ENCODE assay signal across 31 cellular contexts in genomic region chr1:57310992-57311790, GRCh38.
A peak's percentile ranks its signal among the peaks of the same experiment; 100 is the strongest.
DNase-seq lines count a peak whose midpoint lies in the region; ATAC-seq, FAIRE-seq and TF ChIP-seq lines count a peak whose summit lies in the region.
"Had no signal": no experiment of that assay in that cellular context is flagged by ENCODE, and none has a peak within 500 bp of the region (broad histone marks: within the 10 kb centered on the region; RNA-seq: fewer than 3 reads in every experiment).

No MANE protein-coding gene starts in this region.

- H3K4me1 Mint-ChIP-seq in Caco-2 (ENCODE audit: low read depth, unreplicated experiment) = peaks cover 7% of the 10 kb centered on the region

- CTCF ChIA-PET in Caco-2 (lab: Charles Lee) = no interaction called here

- no peaks in the 10 kb centered on the region for H3K9me2 ChIP-seq in neural cell (ENCODE audit: insufficient read depth, low read length)

- H3K27me3 ChIP-seq in Caco-2 (replicated peaks; ENCODE audit: control insufficient read depth, insufficient read depth, low read length) = no peaks in the 10 kb centered on the region
- no peaks in the 10 kb centered on the region for H3K27me3 ChIP-seq in neural cell (ENCODE audit: insufficient read depth, low read depth, low read length)
- no peaks in the 10 kb centered on the region for H3K27me3 ChIP-seq in suprapubic skin
- no peaks in the 10 kb centered on the region for H3K27me3 ChIP-seq in H7 (ENCODE audit: control insufficient read depth, insufficient read depth, low read length)
- H3K27me3 ChIP-seq: BLaER1 had no signal

- no peaks in the 10 kb centered on the region for H3K36me3 Mint-ChIP-seq in Caco-2 (ENCODE audit: insufficient read depth, unreplicated experiment)
- H3K36me3 Mint-ChIP-seq: CD4-positive, alpha-beta memory T cell had no signal

- DNase-seq in Caco-2 (peak; percentile 6 to 60), SW480 (ENCODE audit: low spot score) (peak; percentile 3), left lobe of liver (ENCODE audit: low spot score) (peak; percentile 50), T-helper 9 cell (no peak), suprapubic skin (ENCODE audit: low spot score in 2 of 2) (no peak), HTR-8/SVneo (ENCODE audit: insufficient read length, low spot score) (no peak), H7 (no peak)
- DNase-seq: CD4-positive, alpha-beta memory T cell; DMS 273 treated with DMSO at 0.1 percent for 48 hours; DMS79; EL; GDM1; HFFc6; Kasumi-1; MV-4-11; NCI-H1105; NCI-H146; NCI-H1930; NCI-H2107; NCI-H446 treated with DMSO at 0.1 percent for 48 hours; NCI-H526; NCI-H82; NK-92 treated with Interleukin-12 subunit alpha and Interleukin-12 subunit beta, amount 100 ng/mL, for 24 hours; SHP77 had no signal

- H3K9ac ChIP-seq in neural cell (ENCODE audit: low read length) = no peak overlapping the region
- H3K9ac ChIP-seq: BLaER1 had no signal

- H3K27ac Mint-ChIP-seq in Caco-2 (ENCODE audit: unreplicated experiment) = no peak overlapping the region
- H3K27ac Mint-ChIP-seq: GM23338, HFFc6 had no signal

- TF ChIP-seq RAD21 in neural cell (conservative IDR thresholded peaks at IDR 0.05) = no peak

- no peaks in the 10 kb centered on the region for H3K79me2 ChIP-seq in neural cell (replicated peaks; ENCODE audit: insufficient read depth, low read length)

- H3K9me3 ChIP-seq in Caco-2 (no peaks in the 10 kb centered on the region), neural cell (ENCODE audit: low read length) (no peaks in the 10 kb centered on the region), suprapubic skin (no peaks in the 10 kb centered on the region)
- H3K9me3 ChIP-seq: BLaER1, HAP-1 had no signal

- H4K20me1 ChIP-seq in neural cell (ENCODE audit: insufficient read depth) = no peaks in the 10 kb centered on the region
- H4K20me1 ChIP-seq: BLaER1 had no signal

- TF ChIP-seq POLR2A in suprapubic skin (IDR thresholded peaks at IDR 0.05) = no peak

- no peak overlapping the region for H2AFZ ChIP-seq in neural cell (ENCODE audit: low read depth, low read length)
- H2AFZ ChIP-seq: GM23338 had no signal

- no peak for FAIRE-seq in HTR-8/SVneo (lab: Jason Lieb, UNC)
- FAIRE-seq: GM12878, K562 had no signal

- no TSS peak for BruUV-seq in Caco-2 (replicated peaks; lab: Mats Ljungman, UMichigan)

- no peaks in the 10 kb centered on the region for H3K36me3 ChIP-seq in Caco-2 (ENCODE audit: control insufficient read depth, insufficient read depth, low read length)
- H3K36me3 ChIP-seq in neural cell (ENCODE audit: insufficient read depth, low read length) = no peaks in the 10 kb centered on the region
- no peaks in the 10 kb centered on the region for H3K36me3 ChIP-seq in suprapubic skin
- no peaks in the 10 kb centered on the region for H3K36me3 ChIP-seq in H7 (replicated peaks; ENCODE audit: control insufficient read depth, insufficient read depth, low read length)
- H3K36me3 ChIP-seq: BLaER1, HAP-1 had no signal

- TF ChIP-seq CTCF in Caco-2 (IDR thresholded peaks at IDR 0.05; ENCODE audit: insufficient read depth in 1 of 2, low read depth in 1 of 2, low read length in 1 of 2, severe bottlenecking in 1 of 2, unreplicated experiment in 1 of 2) (no peak), neural cell (IDR thresholded peaks at IDR 0.05; ENCODE audit: poor library complexity, severe bottlenecking) (no peak), suprapubic skin (IDR thresholded peaks at IDR 0.05) (no peak)

- no peaks in the 10 kb centered on the region for H3K27me3 Mint-ChIP-seq in Caco-2 (ENCODE audit: insufficient read depth, unreplicated experiment)
- H3K27me3 Mint-ChIP-seq: CD4-positive, alpha-beta memory T cell had no signal

- TF ChIP-seq EP300 in neural cell (conservative IDR thresholded peaks at IDR 0.05; ENCODE audit: poor library complexity, severe bottlenecking) (peak; percentile 77), suprapubic skin (IDR thresholded peaks at IDR 0.05) (no peak)

- ATAC-seq in left lobe of liver = peak; percentile 92
- ATAC-seq: GM12878, GM23338, K562 had no signal

- intact Hi-C loops in Caco-2 (cut with micrococcal nuclease; ENCODE audit: unreplicated experiment) = loop anchor here (2.0 kb wide), 1 partner anchor 30 kb away; no protein-coding TSS in a partner anchor

- WGBS in suprapubic skin = 71% methylated on average over 6 of the region's 6 CpGs

- H3K9me3 Mint-ChIP-seq in Caco-2 (ENCODE audit: unreplicated experiment) = peaks cover 9% of the 10 kb centered on the region
- H3K9me3 Mint-ChIP-seq: GM23338 had no signal

- POLR2A ChIA-PET in Caco-2 (lab: Charles Lee) = no interaction called here

- no peak overlapping the region for H3K4me3 Mint-ChIP-seq in Caco-2 (ENCODE audit: unreplicated experiment)
- H3K4me3 Mint-ChIP-seq: CD4-positive, alpha-beta memory T cell; GM23338; HFFc6 had no signal

- H3K4me3 ChIP-seq in Caco-2 (ENCODE audit: low read depth, low read length) (no peak overlapping the region), neural cell (ENCODE audit: low read length) (no peak overlapping the region), suprapubic skin (no peak overlapping the region), H7 (ENCODE audit: insufficient read depth, low read depth, low read length) (no peak overlapping the region)
- H3K4me3 ChIP-seq: BLaER1, GM12878, GM23338, HAP-1, K562 had no signal

- no peak overlapping the region for H3K4me2 ChIP-seq in neural cell (ENCODE audit: low read length)
- H3K4me2 ChIP-seq: BLaER1, GM23338 had no signal

- H3K4me1 ChIP-seq in Caco-2 (peaks cover 5% of the 10 kb centered on the region), suprapubic skin (no peaks in the 10 kb centered on the region)
- H3K4me1 ChIP-seq: HAP-1 had no signal

- H3F3A ChIP-seq in neural cell (ENCODE audit: insufficient read depth, low read length, poor library complexity, severe bottlenecking) = no peaks in the 10 kb centered on the region

- H3K27ac ChIP-seq in neural cell (ENCODE audit: low read length) (no peak overlapping the region), suprapubic skin (no peak overlapping the region)
- H3K27ac ChIP-seq: RWPE1 had no signal

TF ChIP-seq in neural cell, 6 proteins besides CTCF, POLR2A, EP300 and RAD21:
- TF ChIP-seq POLR2AphosphoS5 (IDR thresholded peaks at IDR 0.05) = peak; percentile 59
- TF ChIP-seq SMC3 (conservative IDR thresholded peaks at IDR 0.05; ENCODE audit: poor library complexity) = no peak

Comparison
In these comparisons a context has a peak if more than half of its experiments do, and no peak if none do; other contexts are left out.
1. DNase-seq: peak in Caco-2 (2 of 2), SW480 (single experiment) and left lobe of liver (single experiment); none in T-helper 9 cell (single experiment), suprapubic skin (0 of 2), HTR-8/SVneo (single experiment) and H7 (single experiment).